ENCODE assay signal across 9 cellular contexts in genomic region chr14:22386924-22387775, GRCh38.
A peak's percentile ranks its signal among the peaks of the same experiment; 100 is the strongest.
DNase-seq lines count a peak whose midpoint lies in the region; ATAC-seq and TF ChIP-seq lines count a peak whose summit lies in the region.
"Had no signal": no experiment of that assay in that cellular context is flagged by ENCODE, and none has a peak within 500 bp of the region (broad histone marks: within the 10 kb centered on the region; RNA-seq: fewer than 3 reads in every experiment).

No MANE protein-coding gene starts in this region.

- 59 to 72% methylated on average over 16 to 22 of the region's 22 CpGs for WGBS in endodermal cell (ENCODE audit: insufficient coverage in 1 of 2, insufficient read length in 1 of 2), 2 experiments
- 49 to 50% methylated on average over 22 of the region's 22 CpGs for WGBS in aorta, 2 donors

- H3K4me3 Mint-ChIP-seq in endodermal cell = no peak overlapping the region
- H3K4me3 Mint-ChIP-seq in memory B cell = peak overlapping the region; percentile 57
- H3K4me3 Mint-ChIP-seq: stimulated activated naive CD8-positive, alpha-beta T cell treated with anti-CD3 and anti-CD28 coated beads, Interleukin-15, Interleukin-2, amounts not matched to agents 100 ng/mL and 50 ng/mL, for 24 hours had no signal

- H3K9me3 ChIP-seq in endodermal cell (ENCODE audit: control insufficient read depth, low read length) (no peaks in the 10 kb centered on the region), aorta (ENCODE audit: control insufficient read depth, low read length) (no peaks in the 10 kb centered on the region)

- H3K27ac Mint-ChIP-seq in endodermal cell (no peak overlapping the region), memory B cell (no peak overlapping the region)

- H3K36me3 Mint-ChIP-seq in endodermal cell (ENCODE audit: low read depth) (no peaks in the 10 kb centered on the region), memory B cell (no peaks in the 10 kb centered on the region)

- peak; percentile 17 for ATAC-seq in memory B cell (ENCODE audit: low read depth)
- peak; percentile 79 for ATAC-seq in aorta (ENCODE audit: low FRiP score)
- ATAC-seq in HG02642 (IDR thresholded peaks at IDR 0.05; ENCODE audit: poor library complexity, unreplicated experiment) = no peak

- H3K4me1 ChIP-seq in endodermal cell (ENCODE audit: control insufficient read depth, insufficient read depth, low read length) (peaks cover 34% of the 10 kb centered on the region), aorta (ENCODE audit: control insufficient read depth in 1 of 2, insufficient read depth in 2 of 2, low read length in 2 of 2) (no peaks in the 10 kb centered on the region)

- H3K27me3 Mint-ChIP-seq in endodermal cell (ENCODE audit: insufficient read depth) = no peaks in the 10 kb centered on the region
- H3K27me3 Mint-ChIP-seq in memory B cell = no peaks in the 10 kb centered on the region
- H3K27me3 Mint-ChIP-seq: stimulated activated naive CD8-positive, alpha-beta T cell treated with anti-CD3 and anti-CD28 coated beads, Interleukin-15, Interleukin-2, amounts not matched to agents 100 ng/mL and 50 ng/mL, for 24 hours had no signal

- peak; percentile 91 for TF ChIP-seq CTCF in endodermal cell (conservative IDR thresholded peaks at IDR 0.05)

- H3K4me3 ChIP-seq in endodermal cell (ENCODE audit: low read length) (no peak overlapping the region), aorta (ENCODE audit: low read length in 2 of 2) (no peak overlapping the region)

- DNase-seq in EL = peak; percentile 72
- DNase-seq in Kasumi-1 (lab: John Stamatoyannopoulos, UW) = peak; percentile 69 to 84
- peak; percentile 77 for DNase-seq in RPMI7951 (ENCODE audit: low read depth)
- peak; percentile 89 for DNase-seq in endodermal cell
- peak; percentile 81 to 84 for DNase-seq in memory B cell (ENCODE audit: low spot score in 2 of 2)
- peak in 1 of 2 donors; percentile 56 for DNase-seq in aorta
- DNase-seq in stimulated activated CD4-positive, alpha-beta T cell treated with anti-CD3 and anti-CD28 coated beads, Interleukin-4, amount 100 ng/mL, for 24 hours = no peak

- H3K9me3 Mint-ChIP-seq in endodermal cell (no peaks in the 10 kb centered on the region), memory B cell (no peaks in the 10 kb centered on the region)
- H3K9me3 Mint-ChIP-seq: stimulated activated naive CD8-positive, alpha-beta T cell treated with anti-CD3 and anti-CD28 coated beads, Interleukin-15, Interleukin-2, amounts not matched to agents 100 ng/mL and 50 ng/mL, for 24 hours had no signal

- no peak overlapping the region for H3K27ac ChIP-seq in endodermal cell (ENCODE audit: low read depth, low read length)
- no peak overlapping the region for H3K27ac ChIP-seq in aorta (ENCODE audit: low read depth in 1 of 2, low read length in 2 of 2)

- intact Hi-C loops in aorta (cut with DNase I) = loop anchor here in 1 of 2 donors (5.0 kb wide), 1 partner anchor 170 kb away; no protein-coding TSS in a partner anchor

- H3K9ac ChIP-seq in endodermal cell (ENCODE audit: extremely low read depth, low read length, poor library complexity, severe bottlenecking) = no peak overlapping the region

- H3K36me3 ChIP-seq in endodermal cell (ENCODE audit: control insufficient read depth, insufficient read depth, low read length) = no peaks in the 10 kb centered on the region
- H3K36me3 ChIP-seq in aorta (ENCODE audit: control insufficient read depth in 1 of 2, insufficient read depth in 2 of 2, low read length in 1 of 2) = no peaks in the 10 kb centered on the region

- H3K27me3 ChIP-seq in endodermal cell (ENCODE audit: control insufficient read depth, insufficient read depth, low read length, poor library complexity, severe bottlenecking) = no peaks in the 10 kb centered on the region
- H3K27me3 ChIP-seq in aorta (ENCODE audit: control insufficient read depth in 1 of 2, insufficient read depth in 2 of 2, low read length in 1 of 2) = no peaks in the 10 kb centered on the region

- H3K4me1 Mint-ChIP-seq in endodermal cell = peaks cover 47% of the 10 kb centered on the region
- peaks cover 52% of the 10 kb centered on the region for H3K4me1 Mint-ChIP-seq in memory B cell
